34 cellular contexts compared by ENCODE assay signal in genomic region chr3:38824349-38824748, GRCh38. TPM values are rescaled to one million over a fixed set of nuclear protein-coding genes. Genes with fewer than 3 reads are reported as not detected.
"Had no signal": no experiment of that assay in that cellular context is flagged by ENCODE, and none has a peak within 500 bp of the region (broad histone marks: within the 10 kb centered on the region; RNA-seq: fewer than 3 reads in every experiment).

No MANE protein-coding gene starts in this region.

- ATAC-seq: left colon; left lung; lower lobe of right lung; natural killer cell; right cardiac atrium; stimulated activated memory B cell treated with anti-CD40 and anti-IgM and Interleukin-4, amounts not matched to agents 10 μg/mL and 1 μg/mL and 100 μg/mL, for 72 hours had no signal

- H3K4me3 ChIP-seq: left lung, lower lobe of right lung, pancreas, prostate gland, sigmoid colon, stomach, testis, thyroid gland, transverse colon, upper lobe of left lung, vagina had no signal

- FAIRE-seq: islet of Langerhans, kidney, pancreas, small intestine had no signal

- H3K4me1 ChIP-seq: left lung, lower lobe of right lung, prostate gland, sigmoid colon, stomach, testis, thyroid gland, transverse colon, upper lobe of left lung, vagina had no signal

- H3K27ac Mint-ChIP-seq: immature natural killer cell; mesothelial cell of epicardium; naive B cell; natural killer cell; stimulated activated memory B cell treated with anti-CD40 and anti-IgM and Interleukin-4, amounts not matched to agents 10 μg/mL and 1 μg/mL and 100 μg/mL, for 72 hours had no signal

- H3K36me3 Mint-ChIP-seq: immature natural killer cell; mesothelial cell of epicardium; naive B cell; natural killer cell; stimulated activated memory B cell treated with anti-CD40 and anti-IgM and Interleukin-4, amounts not matched to agents 10 μg/mL and 1 μg/mL and 100 μg/mL, for 72 hours had no signal

- H3K9me3 Mint-ChIP-seq: mesothelial cell of epicardium; natural killer cell; stimulated activated memory B cell treated with anti-CD40 and anti-IgM and Interleukin-4, amounts not matched to agents 10 μg/mL and 1 μg/mL and 100 μg/mL, for 72 hours had no signal

- H3K36me3 ChIP-seq: left lung, lower lobe of right lung, pancreas, prostate gland, sigmoid colon, stomach, thyroid gland, transverse colon, upper lobe of left lung, vagina had no signal

- H3K4me1 Mint-ChIP-seq: immature natural killer cell; mesothelial cell of epicardium; naive B cell; natural killer cell; stimulated activated memory B cell treated with anti-CD40 and anti-IgM and Interleukin-4, amounts not matched to agents 10 μg/mL and 1 μg/mL and 100 μg/mL, for 72 hours had no signal

- H3K9me3 ChIP-seq: left lung, lower lobe of right lung, pancreas, prostate gland, sigmoid colon, stomach, testis, thyroid gland, transverse colon, upper lobe of left lung, vagina had no signal

- H3K4me3 Mint-ChIP-seq: immature natural killer cell; mesothelial cell of epicardium; naive B cell; natural killer cell; stimulated activated memory B cell treated with anti-CD40 and anti-IgM and Interleukin-4, amounts not matched to agents 10 μg/mL and 1 μg/mL and 100 μg/mL, for 72 hours had no signal

- H3K27ac ChIP-seq: left lung, lower lobe of right lung, prostate gland, sigmoid colon, stomach, testis, thyroid gland, transverse colon, upper lobe of left lung, vagina had no signal

- H3K27me3 ChIP-seq: left lung, pancreas, sigmoid colon, testis, thyroid gland, transverse colon, upper lobe of left lung, vagina had no signal

- DNase-seq: immature natural killer cell; kidney; left colon; left lung; lower lobe of right lung; mammary epithelial cell; mesendoderm; naive B cell; natural killer cell; nucleus accumbens; sigmoid colon; small intestine; stimulated activated CD4-positive, alpha-beta T cell treated with anti-CD3 and anti-CD28 coated beads, Interleukin-1b, Interleukin-23, amount 100 ng/mL, for 48 hours; stimulated activated CD4-positive, alpha-beta T cell treated with anti-CD3 and anti-CD28 coated beads, Interleukin-2, amount 100 ng/mL, for 48 hours; stimulated activated CD4-positive, alpha-beta T cell treated with anti-CD3 and anti-CD28 coated beads, Interleukin-4, amount 100 ng/mL, for 4 hours; stimulated activated CD8-positive, alpha-beta memory T cell treated with anti-CD3 and anti-CD28 coated beads, Interleukin-4, amount 100 ng/mL, for 48 hours; stimulated activated naive CD4-positive, alpha-beta T cell treated with Interleukin-2 at 50 U/mL for 16 hours; stomach; testis; thyroid gland; transverse colon had no signal

RNA-seq across cellular contexts. Expression of gene SCN10A, which starts 8.3 kb away (rescaled TPM):
- total RNA-seq: kidney, left colon, left lung, lower lobe of right lung, mammary epithelial cell, mesothelial cell of epicardium, mononuclear cell, natural killer cell, osteoblast, pancreas, prostate gland, sigmoid colon, stomach, thyroid gland, transverse colon, upper lobe of left lung, urinary bladder, vagina had no signal
- polyA plus RNA-seq: immature natural killer cell, liver, mammary epithelial cell, neural cell, pancreas, sigmoid colon, small intestine, stomach, urinary bladder had no signal
